Comparison of ENCODE assay signal across 20 cellular contexts in the genomic region with DNA sequence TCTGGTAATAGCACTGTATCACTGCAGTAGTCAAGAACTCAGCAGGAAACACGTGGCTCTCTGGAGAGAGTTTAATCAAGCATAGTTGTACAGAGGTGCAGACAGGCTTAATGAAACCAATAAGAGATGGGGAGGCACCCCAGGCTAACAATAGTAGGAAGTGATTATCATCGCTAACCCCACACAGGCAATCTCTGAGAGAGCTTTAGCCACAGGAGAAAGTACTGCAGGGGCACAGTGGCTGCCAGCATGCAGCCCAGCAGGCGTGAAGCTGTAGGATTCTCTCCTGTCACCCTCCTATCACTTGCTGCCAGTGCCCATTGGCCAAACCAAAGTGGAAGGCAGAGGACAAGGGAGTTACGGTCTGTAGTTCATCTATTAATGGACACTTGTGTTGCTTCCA.
DNase-seq lines count a peak whose midpoint lies in the region; ATAC-seq, FAIRE-seq and TF ChIP-seq lines count a peak whose summit lies in the region.
"Had no signal": no experiment of that assay in that cellular context is flagged by ENCODE, and none has a peak within 500 bp of the region (broad histone marks: within the 10 kb centered on the region; RNA-seq: fewer than 3 reads in every experiment).

No MANE protein-coding gene starts in this region.

- no peak overlapping the region for H3K23ac ChIP-seq in H1 (ENCODE audit: insufficient read length)

- no peak for TF ChIP-seq RAD21 in H1 (IDR thresholded peaks at IDR 0.05 in 1 of 2, conservative IDR thresholded peaks at IDR 0.05 in 1 of 2; ENCODE audit: low read depth in 2 of 2, low read length in 2 of 2)

- no peaks in the 10 kb centered on the region for H3K9me3 ChIP-seq in H1 (ENCODE audit: insufficient read depth in 2 of 2, low read depth in 1 of 2, low read length in 1 of 2)
- H3K9me3 ChIP-seq: esophagus muscularis mucosa, vagina had no signal

- H4K5ac ChIP-seq in H1 (ENCODE audit: insufficient read length, low read depth, low read length), result no peak overlapping the region

- no peak overlapping the region for H4K91ac ChIP-seq in H1 (replicated peaks; ENCODE audit: insufficient read length, low read length)

- H3K36me3 Mint-ChIP-seq in activated naive CD4-positive, alpha-beta T cell treated with anti-CD3 and anti-CD28 coated beads, Interleukin-2, amount 10 ng/mL, durations not matched to agents 7 days and 5 days, result no peaks in the 10 kb centered on the region
- H3K36me3 Mint-ChIP-seq: naive thymus-derived CD4-positive, alpha-beta T cell had no signal

- H3K36me3 ChIP-seq in H1 (ENCODE audit: control insufficient read depth in 2 of 4, insufficient read depth in 4 of 4, low read length in 3 of 4), result no peaks in the 10 kb centered on the region
- H3K36me3 ChIP-seq: esophagus muscularis mucosa, vagina had no signal

- H2AFZ ChIP-seq in H1 (ENCODE audit: low read length), result 0 out of 2 replicates have a peak overlapping the region, but pooled peaks have one; percentile 45
- H2AFZ ChIP-seq: parathyroid adenoma had no signal

- H2BK15ac ChIP-seq in H1 (ENCODE audit: low read length), result no peak overlapping the region

- H3K27me3 ChIP-seq in H1 (replicated peaks in 1 of 4; ENCODE audit: control insufficient read depth in 3 of 4, extremely low read depth in 1 of 4, insufficient read depth in 3 of 4, low read length in 3 of 4), result no peaks in the 10 kb centered on the region
- H3K27me3 ChIP-seq: esophagus muscularis mucosa, vagina had no signal

- no peak for TF ChIP-seq CTCF in H1 (IDR thresholded peaks at IDR 0.05; ENCODE audit: control extremely low read depth in 1 of 3, insufficient read depth in 1 of 3, low read depth in 1 of 3, low read length in 3 of 3)

- CTCF ChIA-PET in H1 (lab: Charles Lee; ENCODE audit: partially characterized antibody), result interaction anchor here (0.8 to 1.3 kb wide), 2 partner anchors 10 to 17 kb away, joined by 3 read pairs; no protein-coding TSS in a partner anchor
- CTCF ChIA-PET in activated naive CD4-positive, alpha-beta T cell treated with anti-CD3 and anti-CD28 coated beads, Interleukin-2, amount 10 ng/mL, durations not matched to agents 7 days and 5 days (lab: Charles Lee), result no interaction called here

- no peak overlapping the region for H3K4me3 ChIP-seq in H1 (ENCODE audit: extremely low read depth in 1 of 4, insufficient read depth in 2 of 4, low read depth in 3 of 4, low read length in 4 of 4)
- H3K4me3 ChIP-seq: dorsolateral prefrontal cortex, esophagus muscularis mucosa, vagina had no signal

- H3K27ac Mint-ChIP-seq in activated naive CD4-positive, alpha-beta T cell treated with anti-CD3 and anti-CD28 coated beads, Interleukin-2, amount 10 ng/mL, durations not matched to agents 7 days and 5 days, result no peak overlapping the region
- H3K27ac Mint-ChIP-seq: activated T-helper 17 cell treated with anti-CD3 and anti-CD28 coated beads, Interleukin-2, amount 50 U/mL, for 72 hours; naive thymus-derived CD4-positive, alpha-beta T cell had no signal

- H2BK5ac ChIP-seq in H1 (ENCODE audit: low read depth, low read length), result no peak overlapping the region

- H3K27me3 Mint-ChIP-seq in activated naive CD4-positive, alpha-beta T cell treated with anti-CD3 and anti-CD28 coated beads, Interleukin-2, amount 10 ng/mL, durations not matched to agents 7 days and 5 days, result peaks cover 7% of the 10 kb centered on the region

- TF ChIP-seq EP300 in H1 (IDR thresholded peaks at IDR 0.05; ENCODE audit: borderline replicate concordance in 1 of 2, low read depth in 2 of 2, low read length in 2 of 2), result no peak

- no peak overlapping the region for H3K18ac ChIP-seq in H1 (ENCODE audit: extremely low read depth, low read length)

- H2BK12ac ChIP-seq in H1 (ENCODE audit: low read depth, low read length), result no peak overlapping the region

- 73% methylated on average over 4 of the region's 4 CpGs; no CpG with 5 or more reads in 1 of the 2 experiments for WGBS in H1 (ENCODE audit: extremely low coverage in 1 of 2, insufficient coverage in 1 of 2, insufficient read length in 1 of 2, insufficient replicate concordance in 2 of 2, low coverage in 1 of 2, low lambda C conversion rate in 2 of 2, missing lambda C conversion rate in 1 of 2), 2 experiments

- no peak overlapping the region for H3K4me3 Mint-ChIP-seq in activated naive CD4-positive, alpha-beta T cell treated with anti-CD3 and anti-CD28 coated beads, Interleukin-2, amount 10 ng/mL, durations not matched to agents 7 days and 5 days
- H3K4me3 Mint-ChIP-seq: activated T-helper 17 cell treated with anti-CD3 and anti-CD28 coated beads, Interleukin-2, amount 50 U/mL, for 72 hours; naive thymus-derived CD4-positive, alpha-beta T cell had no signal

- H4K8ac ChIP-seq in H1 (ENCODE audit: extremely low read depth, insufficient read depth, low read length), result no peak overlapping the region

- no peak for FAIRE-seq in H1 (lab: Jason Lieb, UNC)
- FAIRE-seq: bronchial epithelial cell had no signal

- H2AK5ac ChIP-seq in H1 (ENCODE audit: low read depth, low read length), result no peak overlapping the region

- no peak overlapping the region for H3K14ac ChIP-seq in H1 (ENCODE audit: insufficient read length)

- POLR2A ChIA-PET in H1 (lab: Charles Lee; ENCODE audit: partially characterized antibody), result no interaction called here

- no peak overlapping the region for H3K56ac ChIP-seq in H1 (replicated peaks; ENCODE audit: insufficient read length, low read depth, low read length)

- H2BK120ac ChIP-seq in H1 (replicated peaks; ENCODE audit: low read depth, low read length), result no peak overlapping the region

- H3K4ac ChIP-seq in H1 (replicated peaks; ENCODE audit: insufficient read length, low read depth, low read length), result no peak overlapping the region

- no peaks in the 10 kb centered on the region for H3K9me3 Mint-ChIP-seq in activated naive CD4-positive, alpha-beta T cell treated with anti-CD3 and anti-CD28 coated beads, Interleukin-2, amount 10 ng/mL, durations not matched to agents 7 days and 5 days
- H3K9me3 Mint-ChIP-seq: activated T-helper 17 cell treated with anti-CD3 and anti-CD28 coated beads, Interleukin-2, amount 50 U/mL, for 72 hours had no signal

- no peaks in the 10 kb centered on the region for H3K4me1 Mint-ChIP-seq in activated naive CD4-positive, alpha-beta T cell treated with anti-CD3 and anti-CD28 coated beads, Interleukin-2, amount 10 ng/mL, durations not matched to agents 7 days and 5 days
- H3K4me1 Mint-ChIP-seq: activated T-helper 17 cell treated with anti-CD3 and anti-CD28 coated beads, Interleukin-2, amount 50 U/mL, for 72 hours had no signal

- H3K4me2 ChIP-seq in H1 (ENCODE audit: insufficient read depth in 1 of 2, low read depth in 2 of 2, low read length in 2 of 2), result no peak overlapping the region

- no peaks in the 10 kb centered on the region for H3K79me1 ChIP-seq in H1 (ENCODE audit: low read depth, low read length)

- TF ChIP-seq POLR2A in H1 (IDR thresholded peaks at IDR 0.05; ENCODE audit: control extremely low read depth in 1 of 2, low read depth in 2 of 2, low read length in 2 of 2), result no peak

- H2BK20ac ChIP-seq in H1 (ENCODE audit: low read length), result no peak overlapping the region

- H3K27ac ChIP-seq in H1 (ENCODE audit: low read depth, low read length), result no peak overlapping the region
- H3K27ac ChIP-seq: dorsolateral prefrontal cortex, esophagus muscularis mucosa, parathyroid adenoma, vagina had no signal

- DNase-seq in H1 (ENCODE audit: low read depth in 1 of 2, low spot score in 2 of 2) (no peak), retina (peak; percentile 53), HuH-7 (ENCODE audit: low spot score) (no peak), DMS153 (lab: John Stamatoyannopoulos, UW) (no peak)
- DNase-seq in activated naive CD4-positive, alpha-beta T cell treated with anti-CD3 and anti-CD28 coated beads, Interleukin-2, amount 10 ng/mL, durations not matched to agents 7 days and 5 days, result no peak
- DNase-seq: AML-193; Calu3; dorsolateral prefrontal cortex; GOT3; naive thymus-derived CD4-positive, alpha-beta T cell; NCI-H2171 treated with DMSO at 0.1 percent for 48 hours; NK-92 treated with Interleukin-12 subunit alpha and Interleukin-12 subunit beta, amount 100 ng/mL, for 24 hours; stimulated activated CD4-positive, alpha-beta T cell treated with anti-CD3 and anti-CD28 coated beads, Interleukin-2, amount 100 ng/mL, for 48 hours had no signal

- ATAC-seq in GM18870 (IDR thresholded peaks at IDR 0.05; ENCODE audit: unreplicated experiment) (peak; percentile 39), HG03469 (IDR thresholded peaks at IDR 0.05; ENCODE audit: unreplicated experiment) (peak; percentile 51)
- ATAC-seq: activated T-helper 17 cell treated with anti-CD3 and anti-CD28 coated beads, Interleukin-2, amount 50 U/mL, for 72 hours; naive thymus-derived CD4-positive, alpha-beta T cell had no signal

- H3K79me2 ChIP-seq in H1 (ENCODE audit: control insufficient read depth in 1 of 2, insufficient read depth in 2 of 2, low read length in 2 of 2), result no peaks in the 10 kb centered on the region
- H3K79me2 ChIP-seq: parathyroid adenoma had no signal

- H4K20me1 ChIP-seq in H1 (replicated peaks in 1 of 2; ENCODE audit: control insufficient read depth in 1 of 2, insufficient read depth in 2 of 2, low read length in 2 of 2), result no peaks in the 10 kb centered on the region

- H3K4me1 ChIP-seq in H1 (replicated peaks in 1 of 4; ENCODE audit: control insufficient read depth in 3 of 4, insufficient read depth in 4 of 4, low read length in 3 of 4), result no peaks in the 10 kb centered on the region
- H3K4me1 ChIP-seq: parathyroid adenoma, vagina had no signal

- no peaks in the 10 kb centered on the region for H3K23me2 ChIP-seq in H1 (ENCODE audit: low read depth, low read length)

- no peak overlapping the region for H3K9ac ChIP-seq in H1 (replicated peaks in 1 of 4; ENCODE audit: extremely low read depth in 1 of 4, low read depth in 3 of 4, low read length in 3 of 4)
- H3K9ac ChIP-seq: parathyroid adenoma had no signal

TF ChIP-seq in H1, 55 proteins besides CTCF, POLR2A, EP300 and RAD21 (continues in another document):
- TF ChIP-seq SP1 (IDR thresholded peaks at IDR 0.05; ENCODE audit: low read depth, low read length), result no peak
- TF ChIP-seq, protein P1, sequence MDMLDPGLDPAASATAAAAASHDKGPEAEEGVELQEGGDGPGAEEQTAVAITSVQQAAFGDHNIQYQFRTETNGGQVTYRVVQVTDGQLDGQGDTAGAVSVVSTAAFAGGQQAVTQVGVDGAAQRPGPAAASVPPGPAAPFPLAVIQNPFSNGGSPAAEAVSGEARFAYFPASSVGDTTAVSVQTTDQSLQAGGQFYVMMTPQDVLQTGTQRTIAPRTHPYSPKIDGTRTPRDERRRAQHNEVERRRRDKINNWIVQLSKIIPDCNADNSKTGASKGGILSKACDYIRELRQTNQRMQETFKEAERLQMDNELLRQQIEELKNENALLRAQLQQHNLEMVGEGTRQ (IDR thresholded peaks at IDR 0.05; ENCODE audit: low read length), result no peak
- no peak for TF ChIP-seq NANOG (IDR thresholded peaks at IDR 0.05; ENCODE audit: insufficient read depth, low read depth, low read length, poor library complexity, severe bottlenecking)
- TF ChIP-seq TAF1 (IDR thresholded peaks at IDR 0.05; ENCODE audit: low read depth, low read length), result no peak
- no peak for TF ChIP-seq SIRT6 (IDR thresholded peaks at IDR 0.05; ENCODE audit: low read length)
